In the genomic region with DNA sequence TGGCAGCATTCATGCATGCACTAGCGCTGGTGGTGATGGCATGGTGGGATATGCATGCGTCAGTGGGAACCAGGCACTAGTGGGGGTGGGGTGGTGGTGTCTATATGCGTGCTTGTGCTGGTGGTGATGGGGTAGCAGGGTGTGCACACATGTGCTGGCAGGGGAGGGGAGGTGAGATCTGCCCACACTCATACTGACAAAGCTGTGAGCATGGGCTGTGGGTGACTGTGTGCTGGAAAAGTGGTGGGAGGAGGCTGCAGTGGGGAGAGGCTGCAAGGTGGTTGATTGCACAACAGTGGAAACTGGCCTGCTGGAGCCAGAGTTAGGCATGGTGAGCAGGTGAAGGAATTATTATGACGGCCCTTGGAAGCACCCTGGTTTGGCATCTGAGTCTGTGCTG, we compare ENCODE assay signal across 20 cellular contexts. TPM values are rescaled to one million over a fixed set of nuclear protein-coding genes. Genes with fewer than 3 reads are reported as not detected.
DNase-seq lines count a peak whose midpoint lies in the region; ATAC-seq, FAIRE-seq and TF ChIP-seq lines count a peak whose summit lies in the region.
"Had no signal": no experiment of that assay in that cellular context is flagged by ENCODE, and none has a peak within 500 bp of the region (broad histone marks: within the 10 kb centered on the region; RNA-seq: fewer than 3 reads in every experiment).

No MANE protein-coding gene starts in this region.

- no peak for TF ChIP-seq POLR2A in GM12892 (IDR thresholded peaks at IDR 0.05; ENCODE audit: low read depth, low read length)

- ATAC-seq in esophagus mucosa (peak; percentile 78), HG03159 (IDR thresholded peaks at IDR 0.05; ENCODE audit: unreplicated experiment) (no peak)
- ATAC-seq: naive thymus-derived CD4-positive, alpha-beta T cell; T-helper 17 cell had no signal

- no peak for FAIRE-seq in GM12892 (lab: Jason Lieb, UNC)
- FAIRE-seq: A204.1 had no signal

- DNase-seq in activated CD4-positive, alpha-beta T cell treated with anti-CD3 and anti-CD28 coated beads for 48 hours: peak; percentile 5
- DNase-seq in activated CD4-positive, alpha-beta T cell treated with anti-CD3 and anti-CD28 coated beads, Interleukin-2, amount 50 U/mL, for 4 hours: no peak
- DNase-seq in MV-4-11 (lab: John Stamatoyannopoulos, UW) (peak; percentile 14), GM12892 (ENCODE audit: insufficient read length) (no peak), dermis blood vessel endothelial cell (no peak)
- DNase-seq in stimulated activated CD8-positive, alpha-beta memory T cell treated with anti-CD3 and anti-CD28 coated beads, Interleukin-4, amount 100 ng/mL, for 48 hours: peak; percentile 29
- DNase-seq: activated CD4-positive, CD25-positive, alpha-beta regulatory T cell; activated naive CD4-positive, alpha-beta T cell treated with anti-CD3 and anti-CD28 coated beads, Interleukin-2, amount 50 U/mL, for 16 hours; CD4-positive, alpha-beta T cell; Kasumi-1; naive thymus-derived CD4-positive, alpha-beta T cell; NCI-H1694; Right ventricle myocardium superior; T-helper 17 cell had no signal

RNA-seq across cellular contexts. Expression of gene TEKT1, which starts 31.3 kb away (rescaled TPM):
- total RNA-seq in esophagus mucosa: not detected
- polyA plus RNA-seq in GM12892 (2012; ENCODE audit: missing spikeins): not detected
- not detected in 2 replicates for total RNA-seq in dermis blood vessel endothelial cell
- total RNA-seq: CD4-positive, alpha-beta T cell; lung microvascular endothelial cell; naive thymus-derived CD4-positive, alpha-beta T cell; progenitor cell of endocrine pancreas; Right ventricle myocardium superior; tibial nerve had no signal
- polyA plus RNA-seq: naive thymus-derived CD4-positive, alpha-beta T cell had no signal

Comparison
In these comparisons a context has a peak if more than half of its experiments do, and no peak if none do; other contexts are left out.
1. DNase-seq: peak in activated CD4-positive, alpha-beta T cell treated with anti-CD3 and anti-CD28 coated beads for 48 hours (single experiment), MV-4-11 (single experiment) and stimulated activated CD8-positive, alpha-beta memory T cell treated with anti-CD3 and anti-CD28 coated beads, Interleukin-4, amount 100 ng/mL, for 48 hours (single experiment); none in activated CD4-positive, alpha-beta T cell treated with anti-CD3 and anti-CD28 coated beads, Interleukin-2, amount 50 U/mL, for 4 hours (0 of 2), GM12892 (single experiment) and dermis blood vessel endothelial cell (single experiment).